19 cellular contexts compared by ENCODE assay signal in genomic region chr11:76663461-76663760, GRCh38. TPM values are rescaled to one million over a fixed set of nuclear protein-coding genes. Genes with fewer than 3 reads are reported as not detected.
A peak's percentile ranks its signal among the peaks of the same experiment; 100 is the strongest.
DNase-seq lines count a peak whose midpoint lies in the region; ATAC-seq and TF ChIP-seq lines count a peak whose summit lies in the region.
"Had no signal": no experiment of that assay in that cellular context is flagged by ENCODE, and none has a peak within 500 bp of the region (broad histone marks: within the 10 kb centered on the region; RNA-seq: fewer than 3 reads in every experiment).

No MANE protein-coding gene starts in this region.

- DNase-seq in activated CD4-positive, alpha-beta T cell treated with anti-CD3 and anti-CD28 coated beads, Interleukin-2, amount 10 ng/mL, durations not matched to agents 7 days and 5 days: no peak
- no peak for DNase-seq in activated CD4-positive, alpha-beta T cell treated with anti-CD3 and anti-CD28 coated beads, Interleukin-2, amount 50 U/mL, for 48 hours
- DNase-seq in H7 (peak; percentile 60), coronary artery (ENCODE audit: low spot score) (peak; percentile 56), spleen (peak; percentile 58), SK-N-DZ (ENCODE audit: low spot score) (no peak), tibial nerve (ENCODE audit: low spot score in 2 of 2) (no peak)
- DNase-seq in natural killer cell treated with Interleukin-12 subunit alpha and Interleukin-12 subunit beta and Interleukin-15 and Interleukin-18, amount 100 ng/mL, for 72 hours (ENCODE audit: low spot score): no peak
- DNase-seq: CD8-positive, alpha-beta memory T cell; NCI-H1417 treated with DMSO at 0.1 percent for 48 hours; NCI-H187 treated with DMSO at 0.1 percent for 48 hours; NCI-H2227 treated with DMSO at 0.1 percent for 48 hours; NCI-H510A treated with DMSO at 0.1 percent for 48 hours; NCI-H82 had no signal

- H3K4me3 ChIP-seq in H7 (ENCODE audit: insufficient read depth, low read depth, low read length): no peak overlapping the region
- H3K4me3 ChIP-seq in coronary artery: no peak overlapping the region
- no peak overlapping the region for H3K4me3 ChIP-seq in spleen
- H3K4me3 ChIP-seq in tibial nerve: no peak overlapping the region
- H3K4me3 ChIP-seq: HAP-1 had no signal

- no peaks in the 10 kb centered on the region for H3K9me3 ChIP-seq in spleen
- no peaks in the 10 kb centered on the region for H3K9me3 ChIP-seq in tibial nerve
- H3K9me3 ChIP-seq: HAP-1 had no signal

- intact Hi-C loops in spleen (cut with DNase I; ENCODE audit: low total_unique reads): no loop called here

- no peaks in the 10 kb centered on the region for H3K36me3 Mint-ChIP-seq in activated CD4-positive, alpha-beta T cell treated with anti-CD3 and anti-CD28 coated beads, Interleukin-2, amount 10 ng/mL, durations not matched to agents 7 days and 5 days (ENCODE audit: low read depth)
- H3K36me3 Mint-ChIP-seq in natural killer cell treated with Interleukin-12 subunit alpha and Interleukin-12 subunit beta and Interleukin-15 and Interleukin-18, amount 100 ng/mL, for 72 hours: no peaks in the 10 kb centered on the region
- H3K36me3 Mint-ChIP-seq: CD8-positive, alpha-beta memory T cell had no signal

- POLR2A ChIA-PET in activated CD4-positive, alpha-beta T cell treated with anti-CD3 and anti-CD28 coated beads, Interleukin-2, amount 10 ng/mL, durations not matched to agents 7 days and 5 days (lab: Charles Lee): no interaction called here

- no peak for ATAC-seq in natural killer cell treated with Interleukin-12 subunit alpha and Interleukin-12 subunit beta and Interleukin-15 and Interleukin-18, amount 100 ng/mL, for 72 hours

- peaks cover 18% of the 10 kb centered on the region for H3K4me1 Mint-ChIP-seq in activated CD4-positive, alpha-beta T cell treated with anti-CD3 and anti-CD28 coated beads, Interleukin-2, amount 10 ng/mL, durations not matched to agents 7 days and 5 days
- peaks cover 15 to 20% of the 10 kb centered on the region in 2 donors for H3K4me1 Mint-ChIP-seq in natural killer cell treated with Interleukin-12 subunit alpha and Interleukin-12 subunit beta and Interleukin-15 and Interleukin-18, amount 100 ng/mL, for 72 hours (ENCODE audit: low read depth in 2 of 2)

- peak overlapping the region; percentile 48 for H3K27ac Mint-ChIP-seq in activated CD4-positive, alpha-beta T cell treated with anti-CD3 and anti-CD28 coated beads, Interleukin-2, amount 10 ng/mL, durations not matched to agents 7 days and 5 days
- H3K27ac Mint-ChIP-seq in natural killer cell treated with Interleukin-12 subunit alpha and Interleukin-12 subunit beta and Interleukin-15 and Interleukin-18, amount 100 ng/mL, for 72 hours: peak overlapping the region in 1 of 2 donors; percentile 79

- no peak for TF ChIP-seq POLR2A in spleen (IDR thresholded peaks at IDR 0.05)
- TF ChIP-seq POLR2A in tibial nerve (IDR thresholded peaks at IDR 0.05): no peak

- H3K4me3 Mint-ChIP-seq in activated CD4-positive, alpha-beta T cell treated with anti-CD3 and anti-CD28 coated beads, Interleukin-2, amount 10 ng/mL, durations not matched to agents 7 days and 5 days: no peak overlapping the region
- H3K4me3 Mint-ChIP-seq in natural killer cell treated with Interleukin-12 subunit alpha and Interleukin-12 subunit beta and Interleukin-15 and Interleukin-18, amount 100 ng/mL, for 72 hours: no peak overlapping the region
- H3K4me3 Mint-ChIP-seq: CD8-positive, alpha-beta memory T cell had no signal

- peaks cover 6% of the 10 kb centered on the region for H3K27me3 Mint-ChIP-seq in activated CD4-positive, alpha-beta T cell treated with anti-CD3 and anti-CD28 coated beads, Interleukin-2, amount 10 ng/mL, durations not matched to agents 7 days and 5 days
- H3K27me3 Mint-ChIP-seq in natural killer cell treated with Interleukin-12 subunit alpha and Interleukin-12 subunit beta and Interleukin-15 and Interleukin-18, amount 100 ng/mL, for 72 hours: peaks cover 5 to 9% of the 10 kb centered on the region in 2 donors

- no peak for TF ChIP-seq EP300 in tibial nerve (IDR thresholded peaks at IDR 0.05)

- no peaks in the 10 kb centered on the region for H3K9me3 Mint-ChIP-seq in activated CD4-positive, alpha-beta T cell treated with anti-CD3 and anti-CD28 coated beads, Interleukin-2, amount 10 ng/mL, durations not matched to agents 7 days and 5 days
- H3K9me3 Mint-ChIP-seq in natural killer cell treated with Interleukin-12 subunit alpha and Interleukin-12 subunit beta and Interleukin-15 and Interleukin-18, amount 100 ng/mL, for 72 hours: no peaks in the 10 kb centered on the region
- H3K9me3 Mint-ChIP-seq: CD8-positive, alpha-beta memory T cell had no signal

- no peak for TF ChIP-seq CTCF in coronary artery (IDR thresholded peaks at IDR 0.05)
- no peak for TF ChIP-seq CTCF in spleen (IDR thresholded peaks at IDR 0.05 in 8 of 11, conservative IDR thresholded peaks at IDR 0.05 in 3 of 11)
- TF ChIP-seq CTCF in tibial nerve (IDR thresholded peaks at IDR 0.05): no peak

- CTCF ChIA-PET in activated CD4-positive, alpha-beta T cell treated with anti-CD3 and anti-CD28 coated beads, Interleukin-2, amount 10 ng/mL, durations not matched to agents 7 days and 5 days (lab: Charles Lee): no interaction called here

- H3K27ac ChIP-seq in coronary artery: peak overlapping the region; percentile 42 to 90
- H3K27ac ChIP-seq in spleen: no peak overlapping the region
- H3K27ac ChIP-seq in tibial nerve: no peak overlapping the region
- H3K27ac ChIP-seq: KMS-11, RWPE1 had no signal

- no peaks in the 10 kb centered on the region for H3K36me3 ChIP-seq in H7 (replicated peaks; ENCODE audit: control insufficient read depth, insufficient read depth, low read length)
- H3K36me3 ChIP-seq in spleen: peaks cover 0 to 50% (median 14%) of the 10 kb centered on the region in 6 donors
- peaks cover 0 to 19% (median 0%) of the 10 kb centered on the region in 3 donors for H3K36me3 ChIP-seq in tibial nerve
- H3K36me3 ChIP-seq: HAP-1 had no signal

- H3K27me3 ChIP-seq in H7 (ENCODE audit: control insufficient read depth, insufficient read depth, low read length) (no peaks in the 10 kb centered on the region), spleen (replicated peaks in 1 of 7) (peaks cover 0 to 14% (median 0%) of the 10 kb centered on the region in 7 donors), tibial nerve (no peaks in the 10 kb centered on the region)

- peaks cover 15 to 71% (median 52%) of the 10 kb centered on the region in 6 donors for H3K4me1 ChIP-seq in spleen
- peaks cover 0 to 67% (median 7%) of the 10 kb centered on the region in 4 donors for H3K4me1 ChIP-seq in tibial nerve
- H3K4me1 ChIP-seq: HAP-1 had no signal

- WGBS in spleen, 5 donors: 60 to 85% (median 72%) methylated on average over 2 of the region's 2 CpGs
- WGBS in tibial nerve, 2 donors: 57 to 65% methylated on average over 2 of the region's 2 CpGs

RNA-seq across cellular contexts. Expression of gene LRRC32, which starts 7.1 kb away (rescaled TPM):
- under 1 TPM; 0.82 to 0.87 TPM for total RNA-seq in activated CD4-positive, alpha-beta T cell treated with anti-CD3 and anti-CD28 coated beads, Interleukin-2, amount 10 ng/mL, durations not matched to agents 7 days and 5 days
- total RNA-seq in H7 (2014; rRNA removed; shearing (Covaris generic)): 0.63 and 0.94 TPM in 2 replicates
- total RNA-seq in spleen (100 to 1,000 TPM in 3 of 7 donors, 10 to 100 TPM in 4; 44.1 to 214 (median 90.3) TPM), tibial nerve (100 to 1,000 TPM in 1 of 4 donors, 10 to 100 TPM in 3; 45.0 to 117 (median 73.4) TPM)
- polyA plus RNA-seq in spleen: 10 to 100 TPM; 25.9 to 29.5 (median 29.4) TPM
- 0.68 and 0.96 TPM in 2 replicates for polyA plus RNA-seq in SK-N-DZ (2014; cell fraction: cytosol; rRNA removed)
- polyA plus RNA-seq in SK-N-DZ (2014; cell fraction: nucleus; rRNA removed): 0.51 and 1.5 TPM in 2 replicates
- total RNA-seq in natural killer cell treated with Interleukin-12 subunit alpha and Interleukin-12 subunit beta and Interleukin-15 and Interleukin-18, amount 100 ng/mL, for 72 hours: under 1 TPM in 1 of 2 donors, not detected in 1; 0.08 TPM
- total RNA-seq: HT-29, M059J had no signal

Comparison
In these comparisons a context has a peak if more than half of its experiments do, and no peak if none do; other contexts are left out.
1. DNase-seq: peak in H7 (single experiment), coronary artery (single experiment) and spleen (single experiment); none in activated CD4-positive, alpha-beta T cell treated with anti-CD3 and anti-CD28 coated beads, Interleukin-2, amount 10 ng/mL, durations not matched to agents 7 days and 5 days (single experiment), activated CD4-positive, alpha-beta T cell treated with anti-CD3 and anti-CD28 coated beads, Interleukin-2, amount 50 U/mL, for 48 hours (0 of 2), SK-N-DZ (single experiment), natural killer cell treated with Interleukin-12 subunit alpha and Interleukin-12 subunit beta and Interleukin-15 and Interleukin-18, amount 100 ng/mL, for 72 hours (single experiment) and tibial nerve (0 of 2).
2. H3K27ac ChIP-seq: peak in coronary artery (2 of 2); none in spleen (0 of 8) and tibial nerve (0 of 4).
3. RNA of gene LRRC32, which starts 7.1 kb away (total RNA-seq): 44.1 to 214 TPM in spleen and 45.0 to 117 TPM in tibial nerve; 0.63 to 0.94 TPM in H7, 0.82 to 0.87 TPM in activated CD4-positive, alpha-beta T cell treated with anti-CD3 and anti-CD28 coated beads, Interleukin-2, amount 10 ng/mL, durations not matched to agents 7 days and 5 days and 0.08 TPM in natural killer cell treated with Interleukin-12 subunit alpha and Interleukin-12 subunit beta and Interleukin-15 and Interleukin-18, amount 100 ng/mL, for 72 hours; every median in the first group is over 10 times any median in the second.